Comparison of ENCODE assay signal across 27 cellular contexts in genomic region chr18:23424616-23425015, GRCh38.
"Had no signal": no experiment of that assay in that cellular context is flagged by ENCODE, and none has a peak within 500 bp of the region (broad histone marks: within the 10 kb centered on the region; RNA-seq: fewer than 3 reads in every experiment).

No MANE protein-coding gene starts in this region.

- H3K27me3 ChIP-seq: esophagus squamous epithelium, heart right ventricle, right atrium auricular region, testis, tibial artery, vagina had no signal

- H3K27me3 Mint-ChIP-seq: effector memory CD8-positive, alpha-beta T cell; memory B cell had no signal

- H3K4me3 Mint-ChIP-seq: effector memory CD8-positive, alpha-beta T cell; memory B cell; natural killer cell; neural crest cell; stimulated activated effector memory CD8-positive, alpha-beta T cell treated with anti-CD3 and anti-CD28 coated beads, Interleukin-12 subunit alpha, Interleukin-12 subunit beta, amount 100 ng/mL, for 72 hours had no signal

- H3K27ac Mint-ChIP-seq: effector memory CD8-positive, alpha-beta T cell; memory B cell; stimulated activated effector memory CD8-positive, alpha-beta T cell treated with anti-CD3 and anti-CD28 coated beads, Interleukin-12 subunit alpha, Interleukin-12 subunit beta, amount 100 ng/mL, for 72 hours had no signal

- H3K36me3 ChIP-seq: prostate gland, right atrium auricular region, tibial artery, vagina had no signal

- H3K27ac ChIP-seq: esophagus squamous epithelium, heart right ventricle, parathyroid adenoma, prostate gland, right atrium auricular region, testis, tibial artery, vagina had no signal

- ATAC-seq: effector memory CD8-positive, alpha-beta T cell; heart right ventricle; left ventricle myocardium superior; natural killer cell; sciatic nerve; stimulated activated effector memory CD8-positive, alpha-beta T cell treated with anti-CD3 and anti-CD28 coated beads, Interleukin-12 subunit alpha, Interleukin-12 subunit beta, amount 100 ng/mL, for 72 hours; stimulated activated naive CD8-positive, alpha-beta T cell treated with anti-CD3 and anti-CD28 coated beads, Interleukin-15, Interleukin-2, amounts not matched to agents 100 U/mL and 50 U/mL, for 24 hours had no signal

- H3K9me3 Mint-ChIP-seq: effector memory CD8-positive, alpha-beta T cell; natural killer cell; stimulated activated effector memory CD8-positive, alpha-beta T cell treated with anti-CD3 and anti-CD28 coated beads, Interleukin-12 subunit alpha, Interleukin-12 subunit beta, amount 100 ng/mL, for 72 hours had no signal

- H2AFZ ChIP-seq: parathyroid adenoma had no signal

- DNase-seq: cortex of kidney; effector memory CD8-positive, alpha-beta T cell; esophagus squamous epithelium; foreskin melanocyte; glutamatergic neuron; heart right ventricle; hippocampal formation; islet precursor cell; kidney glomerular epithelial cell; left colon; left ventricle myocardium superior; natural killer cell; stimulated activated CD4-positive, alpha-beta T cell treated with anti-CD3 and anti-CD28 coated beads, Interleukin-2, amount 100 ng/mL, for 24 hours; stimulated activated CD4-positive, alpha-beta T cell treated with anti-CD3 and anti-CD28 coated beads, Interleukin-4, amount 100 ng/mL, for 24 hours; stimulated activated naive CD8-positive, alpha-beta T cell treated with anti-CD3 and anti-CD28 coated beads, Interleukin-15, Interleukin-2, amounts not matched to agents 100 U/mL and 50 U/mL, for 24 hours; substantia nigra; testis; tibial artery had no signal

- H3K4me3 ChIP-seq: esophagus squamous epithelium, heart right ventricle, lung, prostate gland, right atrium auricular region, testis, tibial artery, vagina had no signal

- H3K36me3 Mint-ChIP-seq: natural killer cell; stimulated activated effector memory CD8-positive, alpha-beta T cell treated with anti-CD3 and anti-CD28 coated beads, Interleukin-12 subunit alpha, Interleukin-12 subunit beta, amount 100 ng/mL, for 72 hours had no signal

- H3K79me2 ChIP-seq: parathyroid adenoma had no signal

- H3K9me3 ChIP-seq: esophagus squamous epithelium, prostate gland, right atrium auricular region, testis, tibial artery, vagina had no signal

- H3K4me1 ChIP-seq: parathyroid adenoma, prostate gland, testis, tibial artery, vagina had no signal

- H3K9ac ChIP-seq: parathyroid adenoma had no signal
